8 cellular contexts compared by ENCODE assay signal in the genomic region with DNA sequence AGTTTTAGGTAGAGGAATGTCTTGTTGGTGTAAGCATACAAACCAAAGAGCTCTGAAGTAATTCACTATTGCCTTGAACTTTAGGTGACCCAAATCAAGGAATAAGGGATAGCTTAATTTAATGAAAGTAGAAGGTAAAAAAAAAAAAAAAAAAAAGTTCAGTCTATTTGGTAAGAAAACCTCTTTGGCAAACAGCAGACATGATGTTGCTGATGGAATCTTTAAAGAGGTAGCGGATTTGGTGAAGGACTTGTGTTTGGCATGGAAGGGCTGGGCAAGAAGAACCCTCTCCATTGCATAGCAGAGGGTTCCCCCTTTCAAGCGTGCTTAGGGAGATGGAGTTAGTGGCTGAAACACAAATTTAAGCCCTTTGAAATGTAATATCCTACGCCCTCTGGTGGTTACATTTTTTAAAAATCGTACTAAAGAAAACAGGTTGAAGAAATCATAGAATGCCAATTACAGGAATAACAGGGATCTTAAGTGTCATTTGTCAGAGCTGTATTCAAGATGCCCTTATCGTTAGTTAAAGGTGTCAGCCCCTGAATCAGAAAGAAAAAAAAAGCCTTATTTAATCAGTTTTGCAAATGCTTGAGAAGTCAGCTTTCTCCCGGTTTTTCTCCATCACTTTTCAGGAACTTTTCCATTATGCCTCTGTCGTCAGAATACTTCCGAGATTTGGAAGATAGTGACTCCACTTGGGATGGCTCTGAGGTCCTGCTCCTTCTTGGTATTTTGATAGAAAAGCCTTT.
DNase-seq lines count a peak whose midpoint lies in the region; ATAC-seq and TF ChIP-seq lines count a peak whose summit lies in the region.

No MANE protein-coding gene starts in this region.

- H3F3A ChIP-seq in OCI-LY1 (ENCODE audit: insufficient read depth, low read length): no peaks in the 10 kb centered on the region

- no peaks in the 10 kb centered on the region for H3K4me1 ChIP-seq in OCI-LY1 (ENCODE audit: insufficient read depth, low read length, severe bottlenecking)

- no peak overlapping the region for H3K4me3 Mint-ChIP-seq in activated CD4-positive, alpha-beta memory T cell treated with anti-CD3 and anti-CD28 coated beads, Interleukin-2, amount 10 ng/mL, durations not matched to agents 7 days and 5 days

- CTCF ChIA-PET in activated CD4-positive, alpha-beta memory T cell treated with anti-CD3 and anti-CD28 coated beads, Interleukin-2, amount 10 ng/mL, durations not matched to agents 7 days and 5 days (lab: Charles Lee): interaction anchor here (0.6 to 1.6 kb wide), 12 partner anchors 9 to 1025 kb away, joined by 3 to 5 read pairs (median 4); no protein-coding TSS in a partner anchor

- no peak overlapping the region for H3K4me3 ChIP-seq in OCI-LY1 (ENCODE audit: low read depth, low read length, poor library complexity, severe bottlenecking)

- H3K9ac ChIP-seq in OCI-LY1 (ENCODE audit: low read length): no peak overlapping the region

- POLR2A ChIA-PET in activated CD4-positive, alpha-beta memory T cell treated with anti-CD3 and anti-CD28 coated beads, Interleukin-2, amount 10 ng/mL, durations not matched to agents 7 days and 5 days (lab: Charles Lee): interaction anchor here (0.6 to 0.7 kb wide), 2 partner anchors 357 to 1192 kb away, joined by 3 to 4 read pairs; no protein-coding TSS in a partner anchor

- no peaks in the 10 kb centered on the region for H3K36me3 Mint-ChIP-seq in activated CD4-positive, alpha-beta memory T cell treated with anti-CD3 and anti-CD28 coated beads, Interleukin-2, amount 10 ng/mL, durations not matched to agents 7 days and 5 days (ENCODE audit: low read depth)

- peak; percentile 66 for TF ChIP-seq CTCF in OCI-LY1 (IDR thresholded peaks at IDR 0.05; ENCODE audit: low read length)

- H3K9me3 Mint-ChIP-seq in activated CD4-positive, alpha-beta memory T cell treated with anti-CD3 and anti-CD28 coated beads, Interleukin-2, amount 10 ng/mL, durations not matched to agents 7 days and 5 days: peaks cover 3% of the 10 kb centered on the region

- H3K9me2 ChIP-seq in OCI-LY1 (ENCODE audit: low read depth, low read length): no peaks in the 10 kb centered on the region

- peak; percentile 82 for DNase-seq in DMS 273 (lab: John Stamatoyannopoulos, UW; ENCODE audit: unreplicated experiment)
- DNase-seq in HuH-7 (ENCODE audit: low spot score): peak; percentile 32
- peak; percentile 72 for DNase-seq in dermis blood vessel endothelial cell
- DNase-seq in lung microvascular endothelial cell (ENCODE audit: low read depth in 2 of 2): peak; percentile 52 to 58
- no peak for DNase-seq in activated CD4-positive, alpha-beta memory T cell treated with anti-CD3 and anti-CD28 coated beads, Interleukin-2, amount 10 ng/mL, durations not matched to agents 7 days and 5 days

- no peaks in the 10 kb centered on the region for H3K27me3 ChIP-seq in OCI-LY1 (ENCODE audit: insufficient read depth, low read length)

- no peaks in the 10 kb centered on the region for H3K9me3 ChIP-seq in OCI-LY1 (ENCODE audit: low read length)

- H3K79me2 ChIP-seq in OCI-LY1 (ENCODE audit: insufficient read depth, low read length): no peaks in the 10 kb centered on the region

- no peak overlapping the region for H3K4me2 ChIP-seq in OCI-LY1 (ENCODE audit: low read length)

- no peak overlapping the region for H2AFZ ChIP-seq in OCI-LY1 (ENCODE audit: low read length)

- H3K4me1 Mint-ChIP-seq in activated CD4-positive, alpha-beta memory T cell treated with anti-CD3 and anti-CD28 coated beads, Interleukin-2, amount 10 ng/mL, durations not matched to agents 7 days and 5 days: no peaks in the 10 kb centered on the region

- no peaks in the 10 kb centered on the region for H3K36me3 ChIP-seq in OCI-LY1 (ENCODE audit: insufficient read depth, low read length)

- no peaks in the 10 kb centered on the region for H3K27me3 Mint-ChIP-seq in activated CD4-positive, alpha-beta memory T cell treated with anti-CD3 and anti-CD28 coated beads, Interleukin-2, amount 10 ng/mL, durations not matched to agents 7 days and 5 days

- H4K20me1 ChIP-seq in OCI-LY1 (ENCODE audit: insufficient read depth, low read length): no peaks in the 10 kb centered on the region

- H3K27ac Mint-ChIP-seq in activated CD4-positive, alpha-beta memory T cell treated with anti-CD3 and anti-CD28 coated beads, Interleukin-2, amount 10 ng/mL, durations not matched to agents 7 days and 5 days: no peak overlapping the region

- no peak for ATAC-seq in HG02973 (IDR thresholded peaks at IDR 0.05; ENCODE audit: unreplicated experiment)
- no peak for ATAC-seq in HG02610 (IDR thresholded peaks at IDR 0.05; ENCODE audit: unreplicated experiment)

- no peak overlapping the region for H3K27ac ChIP-seq in OCI-LY1 (ENCODE audit: low read depth, low read length, poor library complexity, severe bottlenecking)
